In genomic region chr5:134503088-134503936, GRCh38 we compare ENCODE assay signal across 7 cellular contexts. TPM values are rescaled to one million over a fixed set of nuclear protein-coding genes. Genes with fewer than 3 reads are reported as not detected.
DNase-seq lines count a peak whose midpoint lies in the region; ATAC-seq and TF ChIP-seq lines count a peak whose summit lies in the region.

No MANE protein-coding gene starts in this region.

- no peak for TF ChIP-seq CTCF in right atrium auricular region (IDR thresholded peaks at IDR 0.05)

- in situ Hi-C loops in GM18951 (cut with MboI; ENCODE audit: low sequenced_read_pairs, unreplicated experiment) (no loop called here), SK-MEL-5 (cut with HindIII; ENCODE audit: low pct_unique_long_range_greater_than_20kb, low sequenced_read_pairs) (no loop called here)

- H3K36me3 Mint-ChIP-seq in activated naive CD4-positive, alpha-beta T cell treated with anti-CD3 and anti-CD28 coated beads, Interleukin-2, amount 50 U/mL, for 24 hours: no peaks in the 10 kb centered on the region

- no peaks in the 10 kb centered on the region for H3K9me3 Mint-ChIP-seq in activated naive CD4-positive, alpha-beta T cell treated with anti-CD3 and anti-CD28 coated beads, Interleukin-2, amount 50 U/mL, for 24 hours

- H3K27me3 Mint-ChIP-seq in activated naive CD4-positive, alpha-beta T cell treated with anti-CD3 and anti-CD28 coated beads, Interleukin-2, amount 50 U/mL, for 24 hours: no peaks in the 10 kb centered on the region

- H3K4me3 ChIP-seq in right atrium auricular region: no peak overlapping the region

- peak overlapping the region; percentile 12 for H3K4me3 Mint-ChIP-seq in activated naive CD4-positive, alpha-beta T cell treated with anti-CD3 and anti-CD28 coated beads, Interleukin-2, amount 50 U/mL, for 24 hours

- peaks cover 0 to 35% of the 10 kb centered on the region in 2 donors for H3K4me1 ChIP-seq in right atrium auricular region

- H3K4me1 Mint-ChIP-seq in activated naive CD4-positive, alpha-beta T cell treated with anti-CD3 and anti-CD28 coated beads, Interleukin-2, amount 50 U/mL, for 24 hours: peaks cover 30% of the 10 kb centered on the region

- no peaks in the 10 kb centered on the region for H3K27me3 ChIP-seq in right atrium auricular region

- H3K27ac ChIP-seq in right atrium auricular region: peak overlapping the region; percentile 71 to 81

- TF ChIP-seq POLR2A in GM18951 (IDR thresholded peaks at IDR 0.05; ENCODE audit: extremely low read depth, insufficient read depth, insufficient read length): peak; percentile 52

- H3K36me3 ChIP-seq in right atrium auricular region: no peaks in the 10 kb centered on the region

- H3K9me3 ChIP-seq in right atrium auricular region: no peaks in the 10 kb centered on the region

- peak; percentile 69 for ATAC-seq in HG03159 (IDR thresholded peaks at IDR 0.05; ENCODE audit: unreplicated experiment)

- DNase-seq in SK-MEL-5 (ENCODE audit: low read depth, low spot score): peak; percentile 55
- DNase-seq in right atrium auricular region (ENCODE audit: low spot score): peak; percentile 91
- DNase-seq in smooth muscle cell of the brain vasculature (ENCODE audit: low read depth, low spot score): peak; percentile 79
- DNase-seq in DMS 273 (lab: John Stamatoyannopoulos, UW; ENCODE audit: unreplicated experiment): no peak

- peak overlapping the region; percentile 76 for H3K27ac Mint-ChIP-seq in activated naive CD4-positive, alpha-beta T cell treated with anti-CD3 and anti-CD28 coated beads, Interleukin-2, amount 50 U/mL, for 24 hours

RNA-seq across cellular contexts. Expression of gene JADE2, which starts 22.2 kb away (rescaled TPM):
- total RNA-seq in SK-MEL-5 (2014; rRNA removed; shearing (Covaris generic)): 21.8 and 23.6 TPM in 2 replicates
- 27.3 and 27.7 TPM in 2 replicates for polyA plus RNA-seq in SK-MEL-5 (2015; cell fraction: cytosol; rRNA removed)
- polyA plus RNA-seq in SK-MEL-5 (2015; cell fraction: nucleus; rRNA removed): 17.0 and 26.8 TPM in 2 replicates
- 10 to 100 TPM; 37.5 to 47.6 TPM for total RNA-seq in right atrium auricular region
